ENCODE assay signal across 22 cellular contexts in genomic region chr12:21879312-21879711, GRCh38.
"Had no signal": no experiment of that assay in that cellular context is flagged by ENCODE, and none has a peak within 500 bp of the region (broad histone marks: within the 10 kb centered on the region; RNA-seq: fewer than 3 reads in every experiment).

No MANE protein-coding gene starts in this region.

- H3K4me1 ChIP-seq: parathyroid adenoma, prostate gland had no signal

- H3K79me2 ChIP-seq: parathyroid adenoma had no signal

- H3K9ac ChIP-seq: parathyroid adenoma had no signal

- FAIRE-seq: endothelial cell of umbilical vein, small intestine, urothelium cell line had no signal

- DNase-seq: central memory CD4-positive, alpha-beta T cell; effector CD4-positive, alpha-beta T cell; endodermal cell; heart left ventricle; hippocampal formation; left colon; lower lobe of right lung; midbrain; occipital lobe; small intestine; stimulated activated CD4-positive, alpha-beta T cell treated with anti-CD3 and anti-CD28 coated beads, Interleukin-12 subunit alpha, Interleukin-12 subunit beta, amount 100 ng/mL, for 4 hours; stimulated activated naive CD4-positive, alpha-beta T cell; stomach; substantia nigra; trophoblast cell had no signal

- ATAC-seq: esophagus mucosa, heart left ventricle, left colon had no signal

- H3K9me3 ChIP-seq: lower lobe of right lung, prostate gland, stomach, thoracic aorta had no signal

- H3K27me3 ChIP-seq: heart left ventricle, stomach had no signal

- H3K4me3 ChIP-seq: coronary artery, heart left ventricle, lower lobe of right lung, prostate gland, stomach, thoracic aorta had no signal

- H3K27ac ChIP-seq: coronary artery, lower lobe of right lung, parathyroid adenoma, prostate gland, stomach, thoracic aorta had no signal

- H3K36me3 ChIP-seq: lower lobe of right lung, prostate gland, thoracic aorta had no signal
